9 cellular contexts compared by ENCODE assay signal in genomic region chr17:10754109-10754508, GRCh38. TPM values are rescaled to one million over a fixed set of nuclear protein-coding genes. Genes with fewer than 3 reads are reported as not detected.
DNase-seq lines count a peak whose midpoint lies in the region; ATAC-seq and TF ChIP-seq lines count a peak whose summit lies in the region.
"Had no signal": no experiment of that assay in that cellular context is flagged by ENCODE, and none has a peak within 500 bp of the region (broad histone marks: within the 10 kb centered on the region; RNA-seq: fewer than 3 reads in every experiment).

No MANE protein-coding gene starts in this region.

- H3K4me3 ChIP-seq in H7 (ENCODE audit: insufficient read depth, low read depth, low read length) (no peak overlapping the region), kidney epithelial cell (ENCODE audit: low read depth, low read length) (no peak overlapping the region)

- no peaks in the 10 kb centered on the region for H3K27me3 ChIP-seq in H7 (ENCODE audit: control insufficient read depth, insufficient read depth, low read length)
- H3K27me3 ChIP-seq in kidney epithelial cell (ENCODE audit: control insufficient read depth, insufficient read depth, low read length), result no peaks in the 10 kb centered on the region

- TF ChIP-seq CTCF in kidney epithelial cell (IDR thresholded peaks at IDR 0.05; ENCODE audit: insufficient read depth, low read length, poor library complexity, severe bottlenecking), result peak; percentile 48

- no peaks in the 10 kb centered on the region for H3K36me3 ChIP-seq in H7 (replicated peaks; ENCODE audit: control insufficient read depth, insufficient read depth, low read length)
- H3K36me3 ChIP-seq in kidney epithelial cell (ENCODE audit: control insufficient read depth, insufficient read depth, low read length), result no peaks in the 10 kb centered on the region

- no peak for ATAC-seq in GM21529 (IDR thresholded peaks at IDR 0.05; ENCODE audit: unreplicated experiment)
- no peak for ATAC-seq in HG03159 (IDR thresholded peaks at IDR 0.05; ENCODE audit: unreplicated experiment)
- no peak for ATAC-seq in HG03196 (IDR thresholded peaks at IDR 0.05; ENCODE audit: unreplicated experiment)

- DNase-seq in COLO668 (lab: John Stamatoyannopoulos, UW; ENCODE audit: unreplicated experiment) (peak; percentile 7), H7 (peak; percentile 69), kidney epithelial cell (ENCODE audit: low read depth) (no peak), globus pallidus (ENCODE audit: low spot score) (no peak)
- peak; percentile 51 for DNase-seq in activated CD4-positive, alpha-beta T cell treated with anti-CD3 and anti-CD28 coated beads for 48 hours

RNA-seq across cellular contexts. Expression of gene TMEM220, which starts 24.3 kb away (rescaled TPM):
- 1.9 and 5.3 TPM in 2 replicates for total RNA-seq in H7 (2014; rRNA removed; shearing (Covaris generic))
- total RNA-seq in kidney epithelial cell, result 2.8 and 9.0 TPM in 2 replicates

RNA-seq across cellular contexts. Expression of gene TMEM238L, which starts 49.8 kb away (rescaled TPM):
- total RNA-seq in H7 (2014; rRNA removed; shearing (Covaris generic)), result not detected in 2 replicates
- not detected in 2 replicates for total RNA-seq in kidney epithelial cell
- total RNA-seq: HT1080 had no signal

RNA-seq across cellular contexts. Expression of gene ADPRM, which starts 56.7 kb away (rescaled TPM):
- total RNA-seq in H7 (2014; rRNA removed; shearing (Covaris generic)), result 7.9 and 11.0 TPM in 2 replicates
- total RNA-seq in kidney epithelial cell, result 16.4 and 18.8 TPM in 2 replicates

RNA-seq across cellular contexts. Expression of gene SCO1, which starts 56.8 kb away (rescaled TPM):
- 69.6 and 70.4 TPM in 2 replicates for total RNA-seq in H7 (2014; rRNA removed; shearing (Covaris generic))
- 30.5 and 32.9 TPM in 2 replicates for total RNA-seq in kidney epithelial cell

Comparison
In these comparisons a context has a peak if more than half of its experiments do, and no peak if none do; other contexts are left out.
1. DNase-seq: peak in COLO668 (single experiment), H7 (single experiment) and activated CD4-positive, alpha-beta T cell treated with anti-CD3 and anti-CD28 coated beads for 48 hours (single experiment); none in kidney epithelial cell (single experiment) and globus pallidus (single experiment).